In genomic region chr22:36029406-36029755, GRCh38 we compare ENCODE assay signal across 8 cellular contexts. TPM values are rescaled to one million over a fixed set of nuclear protein-coding genes. Genes with fewer than 3 reads are reported as not detected.
DNase-seq lines count a peak whose midpoint lies in the region; ATAC-seq and TF ChIP-seq lines count a peak whose summit lies in the region.

No MANE protein-coding gene starts in this region.

- H3F3A ChIP-seq in PC-3 (ENCODE audit: low read length, unreplicated experiment): no peaks in the 10 kb centered on the region

- no peaks in the 10 kb centered on the region for H3K9me3 Mint-ChIP-seq in CD8-positive, alpha-beta T cell
- no peaks in the 10 kb centered on the region for H3K9me3 Mint-ChIP-seq in osteocyte (ENCODE audit: unreplicated experiment)

- H4K20me1 ChIP-seq in PC-3 (ENCODE audit: low read length): peaks cover 16% of the 10 kb centered on the region; the same call in 1 of the 2 replicates

- H3K36me3 ChIP-seq in CD8-positive, alpha-beta T cell (ENCODE audit: insufficient read depth, low read length): no peaks in the 10 kb centered on the region
- peaks cover 3% of the 10 kb centered on the region; the same call in 1 of the 2 replicates for H3K36me3 ChIP-seq in PC-3 (ENCODE audit: low read depth, low read length)

- H3K4me3 Mint-ChIP-seq in CD8-positive, alpha-beta T cell: peak overlapping the region; percentile 87
- peak overlapping the region; percentile 75 for H3K4me3 Mint-ChIP-seq in osteocyte (ENCODE audit: unreplicated experiment)

- peaks cover 38% of the 10 kb centered on the region for H3K79me2 ChIP-seq in PC-3 (ENCODE audit: low read length)

- no peak for TF ChIP-seq CTCF in CD8-positive, alpha-beta T cell (IDR thresholded peaks at IDR 0.05)
- TF ChIP-seq CTCF in PC-3 (conservative IDR thresholded peaks at IDR 0.05; ENCODE audit: low read depth, low read length) (no peak), epithelial cell of esophagus (IDR thresholded peaks at IDR 0.05; ENCODE audit: insufficient read depth, low read depth, low read length, missing control alignments) (no peak), osteocyte (IDR thresholded peaks at IDR 0.05) (no peak)

- peak overlapping the region; percentile 30; the same call in 1 of the 2 replicates for H3K9ac ChIP-seq in PC-3 (ENCODE audit: low read length)

- H3K4me2 ChIP-seq in PC-3 (ENCODE audit: low read length): peak overlapping the region; percentile 82

- intact Hi-C loops in CD8-positive, alpha-beta T cell (cut with DNase I, micrococcal nuclease): loop anchor here (10.0 kb wide), 3 partner anchors 405 to 625 kb away; partner anchors contain the start of genes MCM5 (in 1 of the 2) and RASD2 (in 1 of the 2)
- intact Hi-C loops in PC-3 (cut with micrococcal nuclease) (loop anchor here (5.0 kb wide), 1 partner anchor 97 kb away; no protein-coding TSS in a partner anchor), posterior vena cava (cut with DNase I) (loop anchor here in 1 of 2 donors (5.0 kb wide), 1 partner anchor 67 kb away; no protein-coding TSS in a partner anchor)

- peaks cover 22% of the 10 kb centered on the region for H3K4me1 Mint-ChIP-seq in CD8-positive, alpha-beta T cell (ENCODE audit: low read depth)
- H3K4me1 Mint-ChIP-seq in osteocyte (ENCODE audit: unreplicated experiment): peaks cover 26% of the 10 kb centered on the region

- CTCF ChIA-PET in CD8-positive, alpha-beta T cell (lab: Charles Lee): interaction anchor here (4.9 kb wide), 1 partner anchor 36 kb away, joined by 16 read pairs; no protein-coding TSS in a partner anchor
- CTCF ChIA-PET in PC-3 (lab: Charles Lee): interaction anchor here (1.2 kb wide), 1 partner anchor 36 kb away, joined by 10 read pairs; no protein-coding TSS in a partner anchor

- H3K27ac ChIP-seq in CD8-positive, alpha-beta T cell (ENCODE audit: low read depth, low read length): no peak overlapping the region
- no peak overlapping the region for H3K27ac ChIP-seq in PC-3 (ENCODE audit: low read length)

- no peaks in the 10 kb centered on the region for H3K9me2 ChIP-seq in PC-3 (replicated peaks; ENCODE audit: low read length)

- BruUV-seq in PC-3 (replicated peaks; lab: Mats Ljungman, UMichigan): no TSS peak

- peak overlapping the region; percentile 50 for H3K4me3 ChIP-seq in CD8-positive, alpha-beta T cell (ENCODE audit: low read depth, low read length)
- peak overlapping the region; percentile 65 for H3K4me3 ChIP-seq in PC-3 (ENCODE audit: low read length)
- peak overlapping the region; percentile 41 for H3K4me3 ChIP-seq in epithelial cell of esophagus (ENCODE audit: low read length)

- H2AFZ ChIP-seq in PC-3 (ENCODE audit: low read length): peak overlapping the region; percentile 77

- H3K36me3 Mint-ChIP-seq in CD8-positive, alpha-beta T cell: peaks cover 4% of the 10 kb centered on the region
- peaks cover 6% of the 10 kb centered on the region for H3K36me3 Mint-ChIP-seq in osteocyte (ENCODE audit: unreplicated experiment)

- peaks cover 8% of the 10 kb centered on the region for H3K27me3 Mint-ChIP-seq in CD8-positive, alpha-beta T cell (ENCODE audit: low read depth)
- H3K27me3 Mint-ChIP-seq in osteocyte (ENCODE audit: unreplicated experiment): no peaks in the 10 kb centered on the region

- no peak for DNase-seq in CD8-positive, alpha-beta T cell
- DNase-seq in PC-3 (no peak), epithelial cell of esophagus (ENCODE audit: low read depth) (no peak), osteocyte (ENCODE audit: extremely low spot score, unreplicated experiment) (no peak), NCI-H1436 treated with DMSO at 0.1 percent for 48 hours (lab: John Stamatoyannopoulos, UW) (no peak), posterior vena cava (ENCODE audit: low spot score) (no peak), GF-D8 (lab: John Stamatoyannopoulos, UW) (no peak)

- POLR2A ChIA-PET in CD8-positive, alpha-beta T cell (lab: Charles Lee): interaction anchor here (0.9 to 1.3 kb wide), 2 partner anchors 10 to 14 kb away, joined by 3 to 4 read pairs; no protein-coding TSS in a partner anchor
- POLR2A ChIA-PET in PC-3 (lab: Charles Lee; ENCODE audit: unreplicated experiment): interaction anchor here (0.7 kb wide), 1 partner anchor 273 kb away, joined by 3 read pairs; no protein-coding TSS in a partner anchor

- H3K9me3 ChIP-seq in CD8-positive, alpha-beta T cell (ENCODE audit: low read length): no peaks in the 10 kb centered on the region
- no peaks in the 10 kb centered on the region for H3K9me3 ChIP-seq in PC-3 (ENCODE audit: low read length)

- no peak for ATAC-seq in CD8-positive, alpha-beta T cell
- ATAC-seq in PC-3 (no peak), GM19452 (IDR thresholded peaks at IDR 0.05; ENCODE audit: unreplicated experiment) (no peak)

- H3K27ac Mint-ChIP-seq in CD8-positive, alpha-beta T cell: no peak overlapping the region
- H3K27ac Mint-ChIP-seq in osteocyte (ENCODE audit: unreplicated experiment): peak overlapping the region; percentile 69

- peaks cover 13% of the 10 kb centered on the region for H3K4me1 ChIP-seq in CD8-positive, alpha-beta T cell (ENCODE audit: insufficient read depth, low read length)
- H3K4me1 ChIP-seq in PC-3 (ENCODE audit: insufficient read depth, low read length): 0 out of 2 replicates have a peak, but pooled peaks cover 13% of the 10 kb centered on the region

- no peaks in the 10 kb centered on the region for H3K27me3 ChIP-seq in CD8-positive, alpha-beta T cell (ENCODE audit: insufficient read depth, low read length)
- H3K27me3 ChIP-seq in PC-3 (ENCODE audit: low read length): no peaks in the 10 kb centered on the region

RNA-seq across cellular contexts. Expression of gene RBFOX2, which starts 0.8 kb away (rescaled TPM):
- total RNA-seq in CD8-positive, alpha-beta T cell: under 1 TPM; 0.79 to 0.94 TPM
- total RNA-seq in PC-3 (2014; rRNA removed): 75.1 and 82.5 TPM in 2 replicates
- 151 and 153 TPM in 2 replicates for total RNA-seq in osteocyte
- total RNA-seq in posterior vena cava: 100 to 1,000 TPM; 114 to 124 TPM

Comparison
In these comparisons a context has a peak if more than half of its experiments do, and no peak if none do; other contexts are left out.
1. RNA of gene RBFOX2, which starts 0.8 kb away (total RNA-seq): 151 to 153 TPM in osteocyte, 114 to 124 TPM in posterior vena cava and 75.1 to 82.5 TPM in PC-3; 0.79 to 0.94 TPM in CD8-positive, alpha-beta T cell; every median in the first group is over 10 times any median in the second.
2. Peak in every context shown above with its lines, with median percentiles within 50 percentile points of each other: H3K4me3 ChIP-seq.